Comparison of ENCODE assay signal across 1 cellular context in genomic region chr1:27391511-27392095, GRCh38.
TF ChIP-seq lines count a peak whose summit lies in the region.

No MANE protein-coding gene starts in this region.

TF ChIP-seq in GM12878, 131 proteins besides CTCF, POLR2A, EP300 and RAD21:
- TF ChIP-seq ZNF687 (IDR thresholded peaks at IDR 0.05), result no peak
- TF ChIP-seq ZNF622 (IDR thresholded peaks at IDR 0.05), result no peak
- no peak for TF ChIP-seq PRDM15 (CRISPR knock-in tag; IDR thresholded peaks at IDR 0.05)
- TF ChIP-seq DPF2 (IDR thresholded peaks at IDR 0.05), result no peak
- no peak for TF ChIP-seq KAT2A (conservative IDR thresholded peaks at IDR 0.05; ENCODE audit: control insufficient read depth, low read depth, low read length)
- TF ChIP-seq RFX5 (IDR thresholded peaks at IDR 0.05; ENCODE audit: low read depth, low read length), result no peak
- no peak for TF ChIP-seq IKZF2 (IDR thresholded peaks at IDR 0.05)
- TF ChIP-seq ATF7 (IDR thresholded peaks at IDR 0.05; ENCODE audit: low read depth), result peak; percentile 90
- no peak for TF ChIP-seq STAT3 (IDR thresholded peaks at IDR 0.05; ENCODE audit: low read depth, low read length)
- no peak for TF ChIP-seq SMC3 (IDR thresholded peaks at IDR 0.05; ENCODE audit: borderline replicate concordance, low read length)
- TF ChIP-seq HSF1 (IDR thresholded peaks at IDR 0.05; ENCODE audit: low read depth, low read length), result no peak
- TF ChIP-seq NFIC (IDR thresholded peaks at IDR 0.05; ENCODE audit: low read depth, low read length), result no peak
- no peak for TF ChIP-seq ZNF24 (IDR thresholded peaks at IDR 0.05)
- TF ChIP-seq RELA (IDR thresholded peaks at IDR 0.05; ENCODE audit: borderline replicate concordance, partially characterized antibody), result no peak
- TF ChIP-seq TAF1 (IDR thresholded peaks at IDR 0.05; ENCODE audit: borderline replicate concordance, low read depth, low read length), result no peak
- no peak for TF ChIP-seq CHD4 (IDR thresholded peaks at IDR 0.05)
- TF ChIP-seq CEBPZ (IDR thresholded peaks at IDR 0.05; ENCODE audit: low read depth, low read length), result no peak
- no peak for TF ChIP-seq SPI1 (IDR thresholded peaks at IDR 0.05; ENCODE audit: borderline replicate concordance, insufficient read depth, low read depth, low read length)
- no peak for TF ChIP-seq ELK1 (IDR thresholded peaks at IDR 0.05; ENCODE audit: low read depth, low read length)
- peak in 1 of 2 experiments; percentile 59; a peak in 2 of 4 replicates for TF ChIP-seq BHLHE40 (IDR thresholded peaks at IDR 0.05; ENCODE audit: borderline replicate concordance in 1 of 2, low read depth in 2 of 2, low read length in 1 of 2)
- 0 out of 2 replicates have a peak, but pooled peaks have one; percentile 12 for TF ChIP-seq JUND (IDR thresholded peaks at IDR 0.05; ENCODE audit: low read depth, low read length)
- TF ChIP-seq PBX3 (IDR thresholded peaks at IDR 0.05; ENCODE audit: insufficient replicate concordance, low read depth, low read length), result no peak
